24 cellular contexts compared by ENCODE assay signal in the genomic region with DNA sequence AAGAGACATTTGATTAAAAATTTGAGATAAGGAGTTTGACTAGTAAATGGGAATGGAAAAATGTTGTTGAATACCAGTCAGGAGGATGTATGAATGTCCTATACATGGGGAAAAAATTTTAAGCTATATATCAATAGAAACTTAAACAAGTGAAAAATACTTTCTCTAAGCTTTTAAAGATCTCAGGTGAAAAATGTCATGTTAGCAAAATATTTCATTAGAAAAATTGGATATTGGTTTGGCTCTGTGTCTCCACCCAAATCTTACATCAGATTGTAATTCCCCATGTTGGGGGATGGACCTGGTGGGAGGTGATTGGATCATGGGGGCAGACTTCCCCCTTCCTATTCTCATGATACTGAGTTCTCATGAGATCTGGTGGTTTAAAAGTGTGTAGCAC.
DNase-seq lines count a peak whose midpoint lies in the region; ATAC-seq, FAIRE-seq and TF ChIP-seq lines count a peak whose summit lies in the region.
"Had no signal": no experiment of that assay in that cellular context is flagged by ENCODE, and none has a peak within 500 bp of the region (broad histone marks: within the 10 kb centered on the region; RNA-seq: fewer than 3 reads in every experiment).

No MANE protein-coding gene starts in this region.

- H3K4me1 ChIP-seq in A549 (no peaks in the 10 kb centered on the region), K562 (replicated peaks in 1 of 2; ENCODE audit: control insufficient read depth in 2 of 2, insufficient read depth in 2 of 2, low read length in 2 of 2) (no peaks in the 10 kb centered on the region)
- H3K4me1 ChIP-seq: BE2C, BLaER1 had no signal

- no peaks in the 10 kb centered on the region for H3K36me3 Mint-ChIP-seq in MCF 10A (ENCODE audit: insufficient read depth, unreplicated experiment)
- H3K36me3 Mint-ChIP-seq: CD14-positive monocyte; CD4-positive, alpha-beta memory T cell; CD4-positive, CD25-positive, alpha-beta regulatory T cell; CD8-positive, alpha-beta memory T cell had no signal

- in situ Hi-C loops in K562 (cut with MboI): no loop called here

- POLR2A ChIA-PET in A549 (lab: Yijun Ruan, JAX): no interaction called here
- POLR2A ChIA-PET in K562 (lab: Yijun Ruan, JAX): no interaction called here
- POLR2A ChIA-PET in MCF 10A (lab: Yijun Ruan, JAX): no interaction called here

- H3K9me3 ChIP-seq in A549 (no peaks in the 10 kb centered on the region), K562 (replicated peaks; ENCODE audit: control insufficient read depth, insufficient read depth, low read depth, low read length) (no peaks in the 10 kb centered on the region)
- H3K9me3 ChIP-seq: BE2C, BLaER1 had no signal

- DNase-seq in A549 (ENCODE audit: low read depth in 1 of 2, low spot score in 1 of 2) (no peak), K562 (ENCODE audit: extremely low read depth in 1 of 4, low spot score in 3 of 4) (no peak), MCF 10A (ENCODE audit: unreplicated experiment) (no peak), SKM-1 treated with dmso at 0.1 percent for 144 hours (lab: John Stamatoyannopoulos, UW; ENCODE audit: unreplicated experiment) (no peak)
- DNase-seq: 8988T; ACHN; BE2C; C1 segment of cervical spinal cord; CD4-positive, alpha-beta memory T cell; CD4-positive, CD25-positive, alpha-beta regulatory T cell; CD8-positive, alpha-beta memory T cell; COR-L47; DMS 273 treated with DMSO at 0.1 percent for 48 hours; DMS153; DMS79; DND-41; EL; GDM1 had no signal

- no peak overlapping the region for H2AFZ ChIP-seq in K562 (ENCODE audit: low read depth, low read length)

- ATAC-seq in A549 (no peak), K562 (no peak)
- ATAC-seq: GM12878 had no signal

- H3K9me3 Mint-ChIP-seq in MCF 10A (ENCODE audit: unreplicated experiment): peaks cover 7% of the 10 kb centered on the region

- FAIRE-seq in A204.1 (lab: Jason Lieb, UNC) (peak; percentile 3), A549 (lab: Jason Lieb, UNC) (no peak), K562 (lab: Jason Lieb, UNC) (no peak)
- FAIRE-seq: GM12878, GM12892, GM19239 had no signal

- no peak overlapping the region for H3K27ac ChIP-seq in A549
- no peak overlapping the region for H3K27ac ChIP-seq in K562 (ENCODE audit: extremely low read depth, low read depth, low read length)
- H3K27ac ChIP-seq: BLaER1 had no signal

- TF ChIP-seq RAD21 in A549 (conservative IDR thresholded peaks at IDR 0.05 in 1 of 2, IDR thresholded peaks at IDR 0.05 in 1 of 2): no peak
- TF ChIP-seq RAD21 in K562 (CRISPR knock-in tag; conservative IDR thresholded peaks at IDR 0.05 in 1 of 2, IDR thresholded peaks at IDR 0.05 in 1 of 2): no peak

- no peak overlapping the region for H3K4me2 ChIP-seq in A549
- H3K4me2 ChIP-seq in K562 (ENCODE audit: insufficient read depth, low read length): no peak overlapping the region
- H3K4me2 ChIP-seq: BLaER1 had no signal

- H3K27me3 Mint-ChIP-seq in MCF 10A (ENCODE audit: insufficient read depth, unreplicated experiment): no peaks in the 10 kb centered on the region
- H3K27me3 Mint-ChIP-seq: CD4-positive, alpha-beta memory T cell; CD4-positive, CD25-positive, alpha-beta regulatory T cell; CD8-positive, alpha-beta memory T cell had no signal

- H3K36me3 ChIP-seq in K562 (ENCODE audit: control insufficient read depth, insufficient read depth, low read length): no peaks in the 10 kb centered on the region
- H3K36me3 ChIP-seq: BE2C, BLaER1 had no signal

- no peaks in the 10 kb centered on the region for H3K4me1 Mint-ChIP-seq in MCF 10A (ENCODE audit: insufficient read depth, unreplicated experiment)
- H3K4me1 Mint-ChIP-seq: CD14-positive monocyte; CD4-positive, alpha-beta memory T cell; CD4-positive, CD25-positive, alpha-beta regulatory T cell; CD8-positive, alpha-beta memory T cell had no signal

- no peak for TF ChIP-seq EP300 in A549 (IDR thresholded peaks at IDR 0.05)
- no peak for TF ChIP-seq EP300 in K562 (IDR thresholded peaks at IDR 0.05; ENCODE audit: low read length)

- intact Hi-C loops in K562 (cut with micrococcal nuclease) (no loop called here), MCF 10A (cut with micrococcal nuclease) (no loop called here)

- no peak for TF ChIP-seq CTCF in A549 (IDR thresholded peaks at IDR 0.05)
- no peak for TF ChIP-seq CTCF in K562 (IDR thresholded peaks at IDR 0.05 in 2 of 3, conservative IDR thresholded peaks at IDR 0.05 in 1 of 3; ENCODE audit: insufficient read depth in 2 of 3, low read depth in 1 of 3, low read length in 3 of 3)
- no peak for TF ChIP-seq CTCF in MCF 10A (IDR thresholded peaks at IDR 0.05; ENCODE audit: unreplicated experiment)

- no peaks in the 10 kb centered on the region for H3K79me2 ChIP-seq in K562 (ENCODE audit: control insufficient read depth, insufficient read depth, low read length)

- H3K4me3 Mint-ChIP-seq in MCF 10A (ENCODE audit: unreplicated experiment): no peak overlapping the region
- H3K4me3 Mint-ChIP-seq: CD14-positive monocyte; CD4-positive, alpha-beta memory T cell; CD8-positive, alpha-beta memory T cell had no signal

- H3K27ac Mint-ChIP-seq in MCF 10A (ENCODE audit: low read depth, unreplicated experiment): no peak overlapping the region
- H3K27ac Mint-ChIP-seq: CD14-positive monocyte; CD4-positive, alpha-beta memory T cell; CD4-positive, CD25-positive, alpha-beta regulatory T cell; CD8-positive, alpha-beta memory T cell had no signal

- CTCF ChIA-PET in A549 (lab: Yijun Ruan, JAX) (no interaction called here), K562 (lab: Yijun Ruan, JAX; ENCODE audit: low intra/inter-chr PET ratio) (no interaction called here), MCF 10A (lab: Yijun Ruan, JAX) (no interaction called here)

- H3K9me1 ChIP-seq in K562 (ENCODE audit: control insufficient read depth, insufficient read depth, low read length): no peaks in the 10 kb centered on the region

- no peaks in the 10 kb centered on the region for H4K20me1 ChIP-seq in K562 (replicated peaks; ENCODE audit: control insufficient read depth, insufficient read depth, low read length)
- H4K20me1 ChIP-seq: BLaER1 had no signal

- H3K4me3 ChIP-seq in A549: no peak overlapping the region
- no peak overlapping the region for H3K4me3 ChIP-seq in K562
- H3K4me3 ChIP-seq: BLaER1, GM12878 had no signal

- TF ChIP-seq POLR2A in A549 (IDR thresholded peaks at IDR 0.05; ENCODE audit: low read length): no peak
- TF ChIP-seq POLR2A in K562 (conservative IDR thresholded peaks at IDR 0.05): no peak

- H3K9ac ChIP-seq in K562 (ENCODE audit: insufficient read depth in 1 of 2, low read depth in 2 of 2, low read length in 2 of 2): no peak overlapping the region
- H3K9ac ChIP-seq: BLaER1 had no signal

- BruUV-seq in K562 (replicated peaks; lab: Mats Ljungman, UMichigan): no TSS peak
- BruUV-seq in MCF 10A (replicated peaks; lab: Mats Ljungman, UMichigan): no TSS peak

- H3K27me3 ChIP-seq in K562 (ENCODE audit: control insufficient read depth in 2 of 2, insufficient read depth in 2 of 2, low read length in 2 of 2): no peaks in the 10 kb centered on the region
- H3K27me3 ChIP-seq: BE2C, BLaER1 had no signal

TF ChIP-seq in A549, 52 proteins besides CTCF, POLR2A, EP300 and RAD21:
- peak; percentile 45 for TF ChIP-seq MAFK (IDR thresholded peaks at IDR 0.05; ENCODE audit: partially characterized antibody)
- no peak for TF ChIP-seq TFCP2L1 (CRISPR knock-in tag; IDR thresholded peaks at IDR 0.05)

TF ChIP-seq in K562, 482 proteins besides CTCF, POLR2A, EP300 and RAD21:
- TF ChIP-seq NFATC3 (IDR thresholded peaks at IDR 0.05) (no peak), ZNF316 (IDR thresholded peaks at IDR 0.05) (0 out of 2 replicates have a peak, but pooled peaks have one; percentile 5), BRD9 (IDR thresholded peaks at IDR 0.05; ENCODE audit: low read depth, partially characterized antibody) (no peak)
